Comparison of ENCODE assay signal across 8 cellular contexts in genomic region chr9:37752646-37753488, GRCh38. TPM values are rescaled to one million over a fixed set of nuclear protein-coding genes. Genes with fewer than 3 reads are reported as not detected.
DNase-seq lines count a peak whose midpoint lies in the region; ATAC-seq and TF ChIP-seq lines count a peak whose summit lies in the region.

No MANE protein-coding gene starts in this region.

- H3K27me3 ChIP-seq in H7 (ENCODE audit: control insufficient read depth, insufficient read depth, low read length): no peaks in the 10 kb centered on the region
- no peaks in the 10 kb centered on the region for H3K27me3 ChIP-seq in left ventricle myocardium inferior (ENCODE audit: low read depth)
- H3K27me3 ChIP-seq in smooth muscle cell (ENCODE audit: low read depth): no peaks in the 10 kb centered on the region

- POLR2A ChIA-PET in WTC11 (lab: Charles Lee): interaction anchor here (0.7 kb wide), 1 partner anchor 74 kb away, joined by 3 read pairs; no protein-coding TSS in a partner anchor

- H3K9me3 ChIP-seq in left ventricle myocardium inferior (replicated peaks) (no peaks in the 10 kb centered on the region), smooth muscle cell (replicated peaks; ENCODE audit: low read depth) (no peaks in the 10 kb centered on the region)

- no peaks in the 10 kb centered on the region for H3F3A ChIP-seq in smooth muscle cell (ENCODE audit: low read depth)

- no peak for ATAC-seq in WTC11
- no peak for ATAC-seq in HG03025 (IDR thresholded peaks at IDR 0.05; ENCODE audit: low FRiP score, unreplicated experiment)

- H3K4me3 Mint-ChIP-seq in WTC11: peak overlapping the region; percentile 95

- peak; percentile 39 for DNase-seq in H7
- DNase-seq in WTC11 (ENCODE audit: low spot score): no peak
- DNase-seq in left ventricle myocardium inferior: no peak
- no peak for DNase-seq in smooth muscle cell (lab: John Stamatoyannopoulos, UW; ENCODE audit: unreplicated experiment)
- DNase-seq in NOMO-1 treated with DMSO at 0.1 percent for 48 hours (lab: John Stamatoyannopoulos, UW; ENCODE audit: unreplicated experiment): no peak
- DNase-seq in GF-D8 (lab: John Stamatoyannopoulos, UW): no peak
- no peak for DNase-seq in hepatic stellate cell (ENCODE audit: low spot score)

- peaks cover 6% of the 10 kb centered on the region; the same call in 1 of the 2 replicates for H3K36me3 Mint-ChIP-seq in WTC11

- H3K4me2 ChIP-seq in smooth muscle cell: peak overlapping the region; percentile 90

- peaks cover 20% of the 10 kb centered on the region for H3K4me1 ChIP-seq in left ventricle myocardium inferior
- H3K4me1 ChIP-seq in smooth muscle cell (ENCODE audit: low read depth): no peaks in the 10 kb centered on the region

- no peaks in the 10 kb centered on the region for H4K20me1 ChIP-seq in smooth muscle cell (ENCODE audit: low read depth)

- H3K36me3 ChIP-seq in H7 (replicated peaks; ENCODE audit: control insufficient read depth, insufficient read depth, low read length): no peaks in the 10 kb centered on the region
- peaks cover 5% of the 10 kb centered on the region for H3K36me3 ChIP-seq in left ventricle myocardium inferior
- no peaks in the 10 kb centered on the region for H3K36me3 ChIP-seq in smooth muscle cell (ENCODE audit: low read depth)

- peak overlapping the region; percentile 80 for H3K27ac ChIP-seq in left ventricle myocardium inferior (replicated peaks)
- H3K27ac ChIP-seq in smooth muscle cell (ENCODE audit: low read depth): no peak overlapping the region

- peaks cover 12% of the 10 kb centered on the region for H3K4me1 Mint-ChIP-seq in WTC11

- no peak overlapping the region for H3K27ac Mint-ChIP-seq in WTC11

- H3K9ac ChIP-seq in smooth muscle cell (ENCODE audit: low read depth): no peak overlapping the region

- peaks cover 8% of the 10 kb centered on the region for H3K9me3 Mint-ChIP-seq in WTC11

- intact Hi-C loops in left ventricle myocardium inferior (cut with micrococcal nuclease): no loop called here

- no peak for TF ChIP-seq CTCF in WTC11 (IDR thresholded peaks at IDR 0.05)
- no peak for TF ChIP-seq CTCF in left ventricle myocardium inferior (IDR thresholded peaks at IDR 0.05; ENCODE audit: borderline replicate concordance)
- TF ChIP-seq CTCF in smooth muscle cell (IDR thresholded peaks at IDR 0.05; ENCODE audit: borderline replicate concordance, insufficient read depth, poor library complexity, severe bottlenecking): no peak

- peak overlapping the region; percentile 76; the same call in 1 of the 2 replicates for H3K4me3 ChIP-seq in H7 (ENCODE audit: insufficient read depth, low read depth, low read length)
- H3K4me3 ChIP-seq in left ventricle myocardium inferior: peak overlapping the region; percentile 82
- H3K4me3 ChIP-seq in smooth muscle cell: peak overlapping the region; percentile 73

- H3K27me3 Mint-ChIP-seq in WTC11 (ENCODE audit: low read depth): peaks cover 2% of the 10 kb centered on the region

- peak overlapping the region; percentile 95 for H2AFZ ChIP-seq in smooth muscle cell (ENCODE audit: low read depth)

- H3K79me2 ChIP-seq in smooth muscle cell (ENCODE audit: low read depth): no peaks in the 10 kb centered on the region

- CTCF ChIA-PET in WTC11 (lab: Charles Lee): interaction anchor here (1.2 kb wide), 1 partner anchor 84 kb away, joined by 3 read pairs; no protein-coding TSS in a partner anchor

- WGBS in smooth muscle cell (ENCODE audit: low lambda C conversion rate): 95% methylated on average over 29 of the region's 29 CpGs

TF ChIP-seq in WTC11, 78 proteins besides CTCF, POLR2A, EP300 and RAD21:
- no peak for TF ChIP-seq E2F5 (CRISPR knock-in tag; IDR thresholded peaks at IDR 0.05)
- TF ChIP-seq ESRRA (CRISPR knock-in tag; IDR thresholded peaks at IDR 0.05; ENCODE audit: borderline replicate concordance): no peak
- TF ChIP-seq SP1 (CRISPR knock-in tag; conservative IDR thresholded peaks at IDR 0.05): no peak
- no peak for TF ChIP-seq NR3C1 (CRISPR knock-in tag; conservative IDR thresholded peaks at IDR 0.05; ENCODE audit: low read depth)
- TF ChIP-seq NFYB (CRISPR knock-in tag; conservative IDR thresholded peaks at IDR 0.05; ENCODE audit: low read depth): peak; percentile 66
- no peak for TF ChIP-seq ZNF425 (CRISPR knock-in tag; conservative IDR thresholded peaks at IDR 0.05)
- no peak for TF ChIP-seq HMGA2 (CRISPR knock-in tag; IDR thresholded peaks at IDR 0.05)
- TF ChIP-seq ATF6 (CRISPR knock-in tag; IDR thresholded peaks at IDR 0.05): no peak

RNA-seq across cellular contexts. Expression of gene TRMT10B, which starts 0.7 kb away (rescaled TPM):
- 2.2 and 2.5 TPM in 2 replicates for total RNA-seq in H7 (2014; rRNA removed; shearing (Covaris generic))
- total RNA-seq in WTC11 (2021): 6.1 to 7.2 TPM (median 7.2 TPM) in 3 replicates
- total RNA-seq in left ventricle myocardium inferior: 4.5 TPM
- 1.2 and 2.7 TPM in 2 replicates for total RNA-seq in smooth muscle cell
- polyA plus RNA-seq in smooth muscle cell: 6.4 and 8.1 TPM in 2 replicates

RNA-seq across cellular contexts. Expression of gene EXOSC3, which starts 32.0 kb away (rescaled TPM):
- 71.9 and 82.8 TPM in 2 replicates for total RNA-seq in H7 (2014; rRNA removed; shearing (Covaris generic))
- 69.9 to 73.8 TPM (median 71.0 TPM) in 3 replicates for total RNA-seq in WTC11 (2021)
- 15.9 TPM for total RNA-seq in left ventricle myocardium inferior
- 21.6 and 22.9 TPM in 2 replicates for total RNA-seq in smooth muscle cell
- 22.6 and 38.2 TPM in 2 replicates for polyA plus RNA-seq in smooth muscle cell

RNA-seq across cellular contexts. Expression of gene DCAF10, which starts 47.7 kb away (rescaled TPM):
- total RNA-seq in H7 (2014; rRNA removed; shearing (Covaris generic)): 18.6 and 22.9 TPM in 2 replicates
- 11.7 to 14.2 TPM (median 14.2 TPM) in 3 replicates for total RNA-seq in WTC11 (2021)
- total RNA-seq in left ventricle myocardium inferior: 20.8 TPM
- 70.8 and 77.0 TPM in 2 replicates for total RNA-seq in smooth muscle cell
- polyA plus RNA-seq in smooth muscle cell: 34.6 and 35.6 TPM in 2 replicates
